9 cellular contexts compared by ENCODE assay signal in genomic region chr19:34255546-34255945, GRCh38. TPM values are rescaled to one million over a fixed set of nuclear protein-coding genes. Genes with fewer than 3 reads are reported as not detected.
A peak's percentile ranks its signal among the peaks of the same experiment; 100 is the strongest.
DNase-seq lines count a peak whose midpoint lies in the region; ATAC-seq and TF ChIP-seq lines count a peak whose summit lies in the region.
"Had no signal": no experiment of that assay in that cellular context is flagged by ENCODE, and none has a peak within 500 bp of the region (broad histone marks: within the 10 kb centered on the region; RNA-seq: fewer than 3 reads in every experiment).

No MANE protein-coding gene starts in this region.

- peak overlapping the region; percentile 85 for H3K27ac Mint-ChIP-seq in CD8-positive, alpha-beta T cell

- no peaks in the 10 kb centered on the region for H3K9me3 Mint-ChIP-seq in CD8-positive, alpha-beta T cell

- H3K9me2 ChIP-seq in PC-3 (replicated peaks; ENCODE audit: low read length) = no peaks in the 10 kb centered on the region

- H3K9ac ChIP-seq in PC-3 (ENCODE audit: low read length) = peak overlapping the region; percentile 63; the same call in 1 of the 2 replicates

- peak overlapping the region; percentile 83 for H3K4me3 Mint-ChIP-seq in CD8-positive, alpha-beta T cell

- H3K4me2 ChIP-seq in PC-3 (ENCODE audit: low read length) = peak overlapping the region; percentile 82

- H3K9me3 ChIP-seq in CD8-positive, alpha-beta T cell (ENCODE audit: low read length) = no peaks in the 10 kb centered on the region
- H3K9me3 ChIP-seq in PC-3 (ENCODE audit: low read length) (no peaks in the 10 kb centered on the region), ovary (no peaks in the 10 kb centered on the region)

- H3K4me1 ChIP-seq in CD8-positive, alpha-beta T cell (ENCODE audit: insufficient read depth, low read length) = peaks cover 31% of the 10 kb centered on the region
- H3K4me1 ChIP-seq in PC-3 (ENCODE audit: insufficient read depth, low read length) (no peaks in the 10 kb centered on the region), ovary (ENCODE audit: insufficient read depth) (peaks cover 9% of the 10 kb centered on the region)

- no peak for TF ChIP-seq POLR2A in ovary (IDR thresholded peaks at IDR 0.05)

- no peak for ATAC-seq in CD8-positive, alpha-beta T cell
- ATAC-seq in PC-3 (no peak), GM18519 (IDR thresholded peaks at IDR 0.05; ENCODE audit: low FRiP score, unreplicated experiment) (no peak), esophagus mucosa (no peak)

- no peak for DNase-seq in CD8-positive, alpha-beta T cell
- DNase-seq in PC-3 = no peak
- DNase-seq in epithelial cell of proximal tubule (ENCODE audit: low read depth) = no peak
- DNase-seq in ovary = no peak
- no peak for DNase-seq in GM19238 (ENCODE audit: insufficient read length, low spot score)
- DNase-seq in NCI-H2227 (lab: John Stamatoyannopoulos, UW; ENCODE audit: unreplicated experiment) = no peak
- DNase-seq: NCI-H1436 treated with DMSO at 0.1 percent for 48 hours had no signal

- peak overlapping the region; percentile 61 for H3K4me3 ChIP-seq in CD8-positive, alpha-beta T cell (ENCODE audit: low read depth, low read length)
- peak overlapping the region; percentile 81 for H3K4me3 ChIP-seq in PC-3 (ENCODE audit: low read length)
- peak overlapping the region; percentile 94 for H3K4me3 ChIP-seq in epithelial cell of proximal tubule (ENCODE audit: low read depth, low read length)
- peak overlapping the region; percentile 80 for H3K4me3 ChIP-seq in ovary

- H3K36me3 Mint-ChIP-seq in CD8-positive, alpha-beta T cell = peaks cover 10% of the 10 kb centered on the region

- H3K27me3 Mint-ChIP-seq in CD8-positive, alpha-beta T cell (ENCODE audit: low read depth) = no peaks in the 10 kb centered on the region

- POLR2A ChIA-PET in CD8-positive, alpha-beta T cell (lab: Charles Lee) = interaction anchor here (1.3 to 1.9 kb wide), 2 partner anchors 11 to 14 kb away, joined by 4 to 10 read pairs; no protein-coding TSS in a partner anchor
- POLR2A ChIA-PET in PC-3 (lab: Charles Lee; ENCODE audit: unreplicated experiment) = no interaction called here

- H2AFZ ChIP-seq in PC-3 (ENCODE audit: low read length) = peak overlapping the region; percentile 77; the same call in 1 of the 2 replicates

- peaks cover 12% of the 10 kb centered on the region for H3K79me2 ChIP-seq in PC-3 (ENCODE audit: low read length)

- no peaks in the 10 kb centered on the region for H3F3A ChIP-seq in PC-3 (ENCODE audit: low read length, unreplicated experiment)

- intact Hi-C loops in CD8-positive, alpha-beta T cell (cut with DNase I, micrococcal nuclease) = loop anchor here (1.0 to 5.0 kb wide), 4 partner anchors 38 to 83 kb away; partner anchors contain the start of gene LSM14A (in 1 of the 2)
- intact Hi-C loops in PC-3 (cut with micrococcal nuclease) = no loop called here
- intact Hi-C loops in ovary (cut with DNase I) = no loop called here

- CTCF ChIA-PET in CD8-positive, alpha-beta T cell (lab: Charles Lee) = interaction anchor here (1.2 kb wide), 1 partner anchor 61 kb away, joined by 3 read pairs; no protein-coding TSS in a partner anchor
- CTCF ChIA-PET in PC-3 (lab: Charles Lee) = no interaction called here

- BruUV-seq in PC-3 (replicated peaks; lab: Mats Ljungman, UMichigan) = TSS peak; percentile 66

- no peak overlapping the region for H3K27ac ChIP-seq in CD8-positive, alpha-beta T cell (ENCODE audit: low read depth, low read length)
- H3K27ac ChIP-seq in PC-3 (ENCODE audit: low read length) = no peak overlapping the region
- H3K27ac ChIP-seq in ovary = no peak overlapping the region

- H3K27me3 ChIP-seq in CD8-positive, alpha-beta T cell (ENCODE audit: insufficient read depth, low read length) = no peaks in the 10 kb centered on the region
- H3K27me3 ChIP-seq in PC-3 (ENCODE audit: low read length) (no peaks in the 10 kb centered on the region), ovary (no peaks in the 10 kb centered on the region)

- no peak for TF ChIP-seq EP300 in ovary (IDR thresholded peaks at IDR 0.05)

- no peak for TF ChIP-seq CTCF in CD8-positive, alpha-beta T cell (IDR thresholded peaks at IDR 0.05)
- TF ChIP-seq CTCF in PC-3 (conservative IDR thresholded peaks at IDR 0.05; ENCODE audit: low read depth, low read length) (no peak), epithelial cell of proximal tubule (conservative IDR thresholded peaks at IDR 0.05; ENCODE audit: low read depth, low read length) (no peak), ovary (IDR thresholded peaks at IDR 0.05) (no peak)

- H3K36me3 ChIP-seq in CD8-positive, alpha-beta T cell (ENCODE audit: insufficient read depth, low read length) = no peaks in the 10 kb centered on the region
- H3K36me3 ChIP-seq in PC-3 (ENCODE audit: low read depth, low read length) (no peaks in the 10 kb centered on the region), ovary (no peaks in the 10 kb centered on the region)

- H3K4me1 Mint-ChIP-seq in CD8-positive, alpha-beta T cell (ENCODE audit: low read depth) = peaks cover 43% of the 10 kb centered on the region

- H4K20me1 ChIP-seq in PC-3 (ENCODE audit: low read length) = no peaks in the 10 kb centered on the region

- 34 to 50% (median 44%) methylated on average over 9 of the region's 9 CpGs for WGBS in ovary, 3 donors

RNA-seq across cellular contexts. Expression of gene GARRE1, which starts 1.2 kb away (rescaled TPM):
- total RNA-seq in CD8-positive, alpha-beta T cell = 10 to 100 TPM; 27.5 to 31.0 TPM
- total RNA-seq in PC-3 (2014; rRNA removed) (6.1 and 6.3 TPM in 2 replicates), epithelial cell of proximal tubule (9.5 and 10.1 TPM in 2 replicates), ovary (10 to 100 TPM; 13.6 to 30.0 (median 22.5) TPM), esophagus mucosa (10.2 TPM)
- 10 to 100 TPM; 13.3 to 39.1 TPM for polyA plus RNA-seq in ovary

Comparison
In these comparisons a context has a peak if more than half of its experiments do, and no peak if none do; other contexts are left out.
1. intact Hi-C loops: an anchor here in CD8-positive, alpha-beta T cell (1.0 to 5.0 kb wide); none called in PC-3 and ovary.